In the genomic region with DNA sequence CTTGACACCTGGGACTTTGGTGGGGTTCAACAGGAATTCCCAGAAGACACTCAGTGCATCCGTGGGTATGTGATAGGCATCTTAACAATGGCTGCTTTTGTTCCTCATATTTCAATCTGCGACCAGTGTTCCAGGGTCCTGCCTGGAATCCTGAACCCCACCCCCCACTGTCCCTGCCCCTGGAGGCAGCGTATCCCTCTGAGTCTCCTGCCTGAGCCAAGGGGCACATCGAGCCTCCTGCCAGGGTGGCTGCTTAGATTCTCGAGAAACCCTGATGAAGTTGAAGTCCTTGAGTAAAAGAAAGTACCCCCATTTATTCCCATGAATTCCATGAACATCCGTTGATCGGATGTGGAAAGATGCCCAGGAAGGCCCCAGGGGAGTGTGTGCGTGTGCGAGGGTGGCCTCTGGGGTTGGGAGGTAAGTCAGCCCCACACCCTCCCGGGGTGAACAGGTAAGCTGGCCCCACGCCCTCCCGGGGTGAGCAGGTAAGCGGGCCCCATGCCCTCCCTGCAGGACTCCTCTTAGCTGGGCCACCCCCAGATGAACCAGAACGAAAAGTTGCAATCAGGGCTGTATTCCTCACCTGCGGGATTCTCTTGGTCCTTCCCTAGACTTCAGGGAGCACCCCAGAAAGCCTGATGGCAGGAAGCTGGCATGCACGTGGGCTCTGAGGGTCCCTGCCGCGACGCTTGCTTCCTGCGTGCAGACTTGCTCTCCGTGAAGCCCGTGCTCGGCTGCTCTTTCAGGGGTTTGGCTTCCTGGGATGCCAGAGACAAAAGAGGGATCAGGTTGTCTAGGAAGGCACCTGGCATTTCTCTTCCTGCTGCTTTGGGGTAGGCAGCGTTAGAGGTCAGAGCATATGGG, we compare ENCODE assay signal across 2 cellular contexts.
TF ChIP-seq lines count a peak whose summit lies in the region.

No MANE protein-coding gene starts in this region.

TF ChIP-seq in GM23338, 12 proteins besides CTCF, POLR2A, EP300 and RAD21:
- TF ChIP-seq EZH2 (IDR thresholded peaks at IDR 0.05; ENCODE audit: low read depth, unreplicated experiment) (no peak), CREB1 (CRISPR knock-in tag; IDR thresholded peaks at IDR 0.05; ENCODE audit: low read depth) (no peak), STAT1 (IDR thresholded peaks at IDR 0.05; ENCODE audit: unreplicated experiment) (no peak), ZNF114 (CRISPR knock-in tag; IDR thresholded peaks at IDR 0.05) (no peak)

TF ChIP-seq in WTC11, 78 proteins besides CTCF, POLR2A, EP300 and RAD21:
- TF ChIP-seq NFYB (CRISPR knock-in tag; conservative IDR thresholded peaks at IDR 0.05; ENCODE audit: low read depth) (no peak), ZNF423 (CRISPR knock-in tag; IDR thresholded peaks at IDR 0.05) (peak; percentile 42)
